25 cellular contexts compared by ENCODE assay signal in the genomic region with DNA sequence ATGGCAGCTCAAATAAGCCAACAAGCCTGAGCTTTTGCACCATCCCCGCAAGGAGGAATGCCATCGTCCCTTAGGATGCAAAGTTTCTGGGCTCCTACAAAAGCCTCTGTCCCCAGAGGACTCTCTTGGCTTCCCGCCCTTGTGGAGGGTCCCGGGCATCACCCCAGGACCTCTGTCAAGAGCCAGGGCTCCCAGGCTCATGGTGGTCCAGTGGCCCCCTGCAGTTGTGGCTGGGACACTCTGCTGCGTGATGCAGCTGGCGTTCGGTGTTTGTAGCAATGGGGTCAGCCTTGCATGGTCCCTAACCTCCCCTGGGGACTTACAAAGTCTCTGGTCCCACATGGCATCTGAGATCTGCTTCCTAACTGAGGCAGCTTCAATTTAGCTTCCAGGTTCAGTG.
"Had no signal": no experiment of that assay in that cellular context is flagged by ENCODE, and none has a peak within 500 bp of the region (broad histone marks: within the 10 kb centered on the region; RNA-seq: fewer than 3 reads in every experiment).

No MANE protein-coding gene starts in this region.

- ATAC-seq: HepG2, PC-3 had no signal

- H3K36me3 ChIP-seq: MG63, Peyer's patch, SJSA1 had no signal

- H3K27ac ChIP-seq: Peyer's patch, SJSA1, SK-N-MC had no signal

- H3K27me3 ChIP-seq: MG63, Peyer's patch, SJSA1 had no signal

- H3K9me3 ChIP-seq: Peyer's patch, SJSA1 had no signal

- H3K4me3 ChIP-seq: MG63, Peyer's patch, SJSA1, SK-N-MC had no signal

- DNase-seq: IMR-90, Karpas-422, KG1, MG63, NCI-H1092, NCI-H1105 treated with DMSO at 0.1 percent for 48 hours, NCI-H1417 treated with DMSO at 0.1 percent for 48 hours, NCI-H146, NCI-H1694 treated with DMSO at 0.1 percent for 48 hours, NCI-H1930, NCI-H2081, NCI-H2107, NCI-H226, NCI-H446, NCI-H510A, NCI-H524 treated with DMSO at 0.1 percent for 48 hours, NCI-H69, NCI-H774, PC-3, Right ventricle myocardium superior, SIG-M5 had no signal
